In genomic region chr16:25109643-25110042, GRCh38 we compare ENCODE assay signal across 9 cellular contexts. TPM values are rescaled to one million over a fixed set of nuclear protein-coding genes. Genes with fewer than 3 reads are reported as not detected.
DNase-seq lines count a peak whose midpoint lies in the region; ATAC-seq, FAIRE-seq and TF ChIP-seq lines count a peak whose summit lies in the region.
"Had no signal": no experiment of that assay in that cellular context is flagged by ENCODE, and none has a peak within 500 bp of the region (broad histone marks: within the 10 kb centered on the region; RNA-seq: fewer than 3 reads in every experiment).

No MANE protein-coding gene starts in this region.

- H3K4me3 Mint-ChIP-seq in progenitor cell of endocrine pancreas (ENCODE audit: low read depth): peak overlapping the region; percentile 21

- H3K27ac Mint-ChIP-seq in progenitor cell of endocrine pancreas: no peak overlapping the region

- H3K4me1 ChIP-seq in GM23248 (ENCODE audit: insufficient read depth): peaks cover 33% of the 10 kb centered on the region

- peaks cover 2% of the 10 kb centered on the region for H3K27me3 Mint-ChIP-seq in progenitor cell of endocrine pancreas

- no peak overlapping the region for H2AFZ ChIP-seq in GM23248

- peaks cover 1% of the 10 kb centered on the region for H3K36me3 Mint-ChIP-seq in progenitor cell of endocrine pancreas (ENCODE audit: insufficient read depth)

- H3K4me2 ChIP-seq in GM23248 (ENCODE audit: unreplicated experiment): peak overlapping the region; percentile 56

- H3F3A ChIP-seq in GM23248 (ENCODE audit: insufficient read depth): peaks cover 25% of the 10 kb centered on the region

- H3K9me3 ChIP-seq in GM23248 (ENCODE audit: low read depth): no peaks in the 10 kb centered on the region
- H3K9me3 ChIP-seq: neutrophil had no signal

- peak overlapping the region; percentile 83 for H3K4me3 ChIP-seq in GM23248
- peak overlapping the region; percentile 14 for H3K4me3 ChIP-seq in epithelial cell of proximal tubule (ENCODE audit: low read depth, low read length)

- H3K9me2 ChIP-seq in GM23248 (ENCODE audit: insufficient read depth): no peaks in the 10 kb centered on the region

- 0% methylated on average over 4 of the region's 4 CpGs for WGBS in GM23248 (ENCODE audit: low coverage in 1 of 2, low lambda C conversion rate in 2 of 2, missing lambda C conversion rate in 2 of 2), 2 experiments

- H3K27me3 ChIP-seq in GM23248 (replicated peaks; ENCODE audit: insufficient read depth): no peaks in the 10 kb centered on the region
- H3K27me3 ChIP-seq: neutrophil had no signal

- 0 out of 2 replicates have a peak overlapping the region, but pooled peaks have one; percentile 87 for H3K9ac ChIP-seq in GM23248

- peak overlapping the region; percentile 71 for H3K27ac ChIP-seq in GM23248
- H3K27ac ChIP-seq: neutrophil had no signal

- H4K20me1 ChIP-seq in GM23248 (ENCODE audit: insufficient read depth): no peaks in the 10 kb centered on the region

- peak; percentile 96 for DNase-seq in GM23248
- peak; percentile 85 for DNase-seq in RCC 7860 (ENCODE audit: low spot score)
- peak; percentile 94 for DNase-seq in epithelial cell of proximal tubule (ENCODE audit: low read depth)
- DNase-seq in progenitor cell of endocrine pancreas (ENCODE audit: low spot score, unreplicated experiment): no peak
- no peak for DNase-seq in NCI-H345 (lab: John Stamatoyannopoulos, UW)
- DNase-seq in SHP77 treated with DMSO at 0.1 percent for 48 hours (lab: John Stamatoyannopoulos, UW): no peak
- DNase-seq in activated CD4-positive, alpha-beta T cell treated with anti-CD3 and anti-CD28 coated beads for 1 hour: no peak

- TF ChIP-seq CTCF in epithelial cell of proximal tubule (conservative IDR thresholded peaks at IDR 0.05; ENCODE audit: low read depth, low read length) (no peak), progenitor cell of endocrine pancreas (IDR thresholded peaks at IDR 0.05; ENCODE audit: unreplicated experiment) (no peak)

- peaks cover 31% of the 10 kb centered on the region for H3K79me2 ChIP-seq in GM23248 (ENCODE audit: insufficient read depth)

- peak; percentile 72 for FAIRE-seq in RCC 7860 (lab: Jason Lieb, UNC)

- no peak for ATAC-seq in HG03135 (IDR thresholded peaks at IDR 0.05; ENCODE audit: unreplicated experiment)

- no peaks in the 10 kb centered on the region for H3K9me3 Mint-ChIP-seq in progenitor cell of endocrine pancreas (ENCODE audit: low read depth)

- in situ Hi-C loops in GM23248 (cut with MboI): no loop called here

- peaks cover 23% of the 10 kb centered on the region for H3K4me1 Mint-ChIP-seq in progenitor cell of endocrine pancreas (ENCODE audit: low read depth)

- no peaks in the 10 kb centered on the region for H3K36me3 ChIP-seq in GM23248 (ENCODE audit: low read depth)
- H3K36me3 ChIP-seq: neutrophil had no signal

RNA-seq across cellular contexts. Expression of gene LCMT1, which starts 1.9 kb away (rescaled TPM):
- total RNA-seq in GM23248 (2014; rRNA removed; shearing (Covaris generic)): 30.3 and 47.6 TPM in 2 replicates
- 50.5 and 54.3 TPM in 2 replicates for polyA plus RNA-seq in GM23248 (2016; fragmentation: Nextera tagmentation; extraction: Ambion mirVana)
- 35.4 and 56.9 TPM in 2 replicates for total RNA-seq in epithelial cell of proximal tubule
- total RNA-seq in progenitor cell of endocrine pancreas: 71.8 and 74.7 TPM in 2 replicates

Comparison
In these comparisons a context has a peak if more than half of its experiments do, and no peak if none do; other contexts are left out.
1. DNase-seq: peak in GM23248 (single experiment), RCC 7860 (single experiment) and epithelial cell of proximal tubule (single experiment); none in progenitor cell of endocrine pancreas (single experiment), NCI-H345 (single experiment), SHP77 treated with DMSO at 0.1 percent for 48 hours (single experiment) and activated CD4-positive, alpha-beta T cell treated with anti-CD3 and anti-CD28 coated beads for 1 hour (single experiment).